In the genomic region with DNA sequence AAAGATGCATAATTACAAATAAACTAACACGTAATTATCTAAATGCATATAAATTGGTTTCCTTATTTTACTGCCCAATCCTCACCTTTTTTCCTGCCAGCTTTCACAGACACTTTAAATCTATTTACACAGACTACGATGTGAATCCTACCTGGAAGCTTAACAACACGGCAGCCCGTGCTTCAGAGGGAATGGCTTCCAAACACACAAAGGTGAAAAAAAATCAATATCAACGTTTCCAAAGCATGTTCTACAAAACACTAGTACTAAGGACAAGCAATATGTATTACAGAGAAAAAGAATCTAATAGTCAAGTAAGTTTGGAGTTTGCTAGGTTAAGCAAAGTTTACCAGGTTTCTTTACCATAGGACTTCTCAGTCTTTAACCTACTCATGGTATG, we compare ENCODE assay signal across 2 cellular contexts.
TF ChIP-seq lines count a peak whose summit lies in the region.

No MANE protein-coding gene starts in this region.

TF ChIP-seq in GM23338, 12 proteins besides CTCF, POLR2A, EP300 and RAD21 (continues in another document):
- TF ChIP-seq CREB1 (CRISPR knock-in tag; IDR thresholded peaks at IDR 0.05; ENCODE audit: low read depth) (no peak), EZH2 (IDR thresholded peaks at IDR 0.05; ENCODE audit: low read depth, unreplicated experiment) (no peak), POLR2AphosphoS5 (IDR thresholded peaks at IDR 0.05; ENCODE audit: low read depth) (no peak), NANOG (IDR thresholded peaks at IDR 0.05; ENCODE audit: borderline replicate concordance) (no peak), JUNB (IDR thresholded peaks at IDR 0.05; ENCODE audit: unreplicated experiment) (no peak), ZNF331 (CRISPR knock-in tag; IDR thresholded peaks at IDR 0.05; ENCODE audit: low read depth) (no peak), EZH2phosphoT487 (IDR thresholded peaks at IDR 0.05; ENCODE audit: unreplicated experiment) (no peak)
- TF ChIP-seq, protein P1, sequence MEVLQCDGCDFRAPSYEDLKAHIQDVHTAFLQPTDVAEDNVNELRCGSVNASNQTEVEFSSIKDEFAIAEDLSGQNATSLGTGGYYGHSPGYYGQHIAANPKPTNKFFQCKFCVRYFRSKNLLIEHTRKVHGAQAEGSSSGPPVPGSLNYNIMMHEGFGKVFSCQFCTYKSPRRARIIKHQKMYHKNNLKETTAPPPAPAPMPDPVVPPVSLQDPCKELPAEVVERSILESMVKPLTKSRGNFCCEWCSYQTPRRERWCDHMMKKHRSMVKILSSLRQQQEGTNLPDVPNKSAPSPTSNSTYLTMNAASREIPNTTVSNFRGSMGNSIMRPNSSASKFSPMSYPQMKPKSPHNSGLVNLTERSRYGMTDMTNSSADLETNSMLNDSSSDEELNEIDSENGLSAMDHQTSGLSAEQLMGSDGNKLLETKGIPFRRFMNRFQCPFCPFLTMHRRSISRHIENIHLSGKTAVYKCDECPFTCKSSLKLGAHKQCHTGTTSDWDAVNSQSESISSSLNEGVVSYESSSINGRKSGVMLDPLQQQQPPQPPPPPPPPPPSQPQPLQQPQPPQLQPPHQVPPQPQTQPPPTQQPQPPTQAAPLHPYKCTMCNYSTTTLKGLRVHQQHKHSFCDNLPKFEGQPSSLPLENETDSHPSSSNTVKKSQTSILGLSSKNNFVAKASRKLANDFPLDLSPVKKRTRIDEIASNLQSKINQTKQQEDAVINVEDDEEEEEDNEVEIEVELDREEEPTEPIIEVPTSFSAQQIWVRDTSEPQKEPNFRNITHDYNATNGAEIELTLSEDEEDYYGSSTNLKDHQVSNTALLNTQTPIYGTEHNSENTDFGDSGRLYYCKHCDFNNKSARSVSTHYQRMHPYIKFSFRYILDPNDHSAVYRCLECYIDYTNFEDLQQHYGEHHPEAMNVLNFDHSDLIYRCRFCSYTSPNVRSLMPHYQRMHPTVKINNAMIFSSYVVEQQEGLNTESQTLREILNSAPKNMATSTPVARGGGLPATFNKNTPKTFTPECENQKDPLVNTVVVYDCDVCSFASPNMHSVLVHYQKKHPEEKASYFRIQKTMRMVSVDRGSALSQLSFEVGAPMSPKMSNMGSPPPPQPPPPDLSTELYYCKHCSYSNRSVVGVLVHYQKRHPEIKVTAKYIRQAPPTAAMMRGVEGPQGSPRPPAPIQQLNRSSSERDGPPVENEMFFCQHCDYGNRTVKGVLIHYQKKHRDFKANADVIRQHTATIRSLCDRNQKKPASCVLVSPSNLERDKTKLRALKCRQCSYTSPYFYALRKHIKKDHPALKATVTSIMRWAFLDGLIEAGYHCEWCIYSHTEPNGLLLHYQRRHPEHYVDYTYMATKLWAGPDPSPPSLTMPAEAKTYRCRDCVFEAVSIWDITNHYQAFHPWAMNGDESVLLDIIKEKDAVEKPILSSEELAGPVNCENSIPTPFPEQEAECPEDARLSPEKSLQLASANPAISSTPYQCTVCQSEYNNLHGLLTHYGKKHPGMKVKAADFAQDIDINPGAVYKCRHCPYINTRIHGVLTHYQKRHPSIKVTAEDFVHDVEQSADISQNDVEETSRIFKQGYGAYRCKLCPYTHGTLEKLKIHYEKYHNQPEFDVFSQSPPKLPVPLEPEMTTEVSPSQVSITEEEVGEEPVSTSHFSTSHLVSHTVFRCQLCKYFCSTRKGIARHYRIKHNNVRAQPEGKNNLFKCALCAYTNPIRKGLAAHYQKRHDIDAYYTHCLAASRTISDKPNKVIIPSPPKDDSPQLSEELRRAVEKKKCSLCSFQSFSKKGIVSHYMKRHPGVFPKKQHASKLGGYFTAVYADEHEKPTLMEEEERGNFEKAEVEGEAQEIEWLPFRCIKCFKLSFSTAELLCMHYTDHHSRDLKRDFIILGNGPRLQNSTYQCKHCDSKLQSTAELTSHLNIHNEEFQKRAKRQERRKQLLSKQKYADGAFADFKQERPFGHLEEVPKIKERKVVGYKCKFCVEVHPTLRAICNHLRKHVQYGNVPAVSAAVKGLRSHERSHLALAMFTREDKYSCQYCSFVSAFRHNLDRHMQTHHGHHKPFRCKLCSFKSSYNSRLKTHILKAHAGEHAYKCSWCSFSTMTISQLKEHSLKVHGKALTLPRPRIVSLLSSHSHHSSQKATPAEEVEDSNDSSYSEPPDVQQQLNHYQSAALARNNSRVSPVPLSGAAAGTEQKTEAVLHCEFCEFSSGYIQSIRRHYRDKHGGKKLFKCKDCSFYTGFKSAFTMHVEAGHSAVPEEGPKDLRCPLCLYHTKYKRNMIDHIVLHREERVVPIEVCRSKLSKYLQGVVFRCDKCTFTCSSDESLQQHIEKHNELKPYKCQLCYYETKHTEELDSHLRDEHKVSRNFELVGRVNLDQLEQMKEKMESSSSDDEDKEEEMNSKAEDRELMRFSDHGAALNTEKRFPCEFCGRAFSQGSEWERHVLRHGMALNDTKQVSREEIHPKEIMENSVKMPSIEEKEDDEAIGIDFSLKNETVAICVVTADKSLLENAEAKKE (CRISPR knock-in tag; IDR thresholded peaks at IDR 0.05), result no peak
- TF ChIP-seq, protein P2, sequence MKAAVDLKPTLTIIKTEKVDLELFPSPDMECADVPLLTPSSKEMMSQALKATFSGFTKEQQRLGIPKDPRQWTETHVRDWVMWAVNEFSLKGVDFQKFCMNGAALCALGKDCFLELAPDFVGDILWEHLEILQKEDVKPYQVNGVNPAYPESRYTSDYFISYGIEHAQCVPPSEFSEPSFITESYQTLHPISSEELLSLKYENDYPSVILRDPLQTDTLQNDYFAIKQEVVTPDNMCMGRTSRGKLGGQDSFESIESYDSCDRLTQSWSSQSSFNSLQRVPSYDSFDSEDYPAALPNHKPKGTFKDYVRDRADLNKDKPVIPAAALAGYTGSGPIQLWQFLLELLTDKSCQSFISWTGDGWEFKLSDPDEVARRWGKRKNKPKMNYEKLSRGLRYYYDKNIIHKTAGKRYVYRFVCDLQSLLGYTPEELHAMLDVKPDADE (IDR thresholded peaks at IDR 0.05), result no peak
- TF ChIP-seq, protein P3, sequence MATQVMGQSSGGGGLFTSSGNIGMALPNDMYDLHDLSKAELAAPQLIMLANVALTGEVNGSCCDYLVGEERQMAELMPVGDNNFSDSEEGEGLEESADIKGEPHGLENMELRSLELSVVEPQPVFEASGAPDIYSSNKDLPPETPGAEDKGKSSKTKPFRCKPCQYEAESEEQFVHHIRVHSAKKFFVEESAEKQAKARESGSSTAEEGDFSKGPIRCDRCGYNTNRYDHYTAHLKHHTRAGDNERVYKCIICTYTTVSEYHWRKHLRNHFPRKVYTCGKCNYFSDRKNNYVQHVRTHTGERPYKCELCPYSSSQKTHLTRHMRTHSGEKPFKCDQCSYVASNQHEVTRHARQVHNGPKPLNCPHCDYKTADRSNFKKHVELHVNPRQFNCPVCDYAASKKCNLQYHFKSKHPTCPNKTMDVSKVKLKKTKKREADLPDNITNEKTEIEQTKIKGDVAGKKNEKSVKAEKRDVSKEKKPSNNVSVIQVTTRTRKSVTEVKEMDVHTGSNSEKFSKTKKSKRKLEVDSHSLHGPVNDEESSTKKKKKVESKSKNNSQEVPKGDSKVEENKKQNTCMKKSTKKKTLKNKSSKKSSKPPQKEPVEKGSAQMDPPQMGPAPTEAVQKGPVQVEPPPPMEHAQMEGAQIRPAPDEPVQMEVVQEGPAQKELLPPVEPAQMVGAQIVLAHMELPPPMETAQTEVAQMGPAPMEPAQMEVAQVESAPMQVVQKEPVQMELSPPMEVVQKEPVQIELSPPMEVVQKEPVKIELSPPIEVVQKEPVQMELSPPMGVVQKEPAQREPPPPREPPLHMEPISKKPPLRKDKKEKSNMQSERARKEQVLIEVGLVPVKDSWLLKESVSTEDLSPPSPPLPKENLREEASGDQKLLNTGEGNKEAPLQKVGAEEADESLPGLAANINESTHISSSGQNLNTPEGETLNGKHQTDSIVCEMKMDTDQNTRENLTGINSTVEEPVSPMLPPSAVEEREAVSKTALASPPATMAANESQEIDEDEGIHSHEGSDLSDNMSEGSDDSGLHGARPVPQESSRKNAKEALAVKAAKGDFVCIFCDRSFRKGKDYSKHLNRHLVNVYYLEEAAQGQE (IDR thresholded peaks at IDR 0.05; ENCODE audit: unreplicated experiment), result no peak

TF ChIP-seq in K562, 482 proteins besides CTCF, POLR2A, EP300 and RAD21:
- TF ChIP-seq, protein P4, sequence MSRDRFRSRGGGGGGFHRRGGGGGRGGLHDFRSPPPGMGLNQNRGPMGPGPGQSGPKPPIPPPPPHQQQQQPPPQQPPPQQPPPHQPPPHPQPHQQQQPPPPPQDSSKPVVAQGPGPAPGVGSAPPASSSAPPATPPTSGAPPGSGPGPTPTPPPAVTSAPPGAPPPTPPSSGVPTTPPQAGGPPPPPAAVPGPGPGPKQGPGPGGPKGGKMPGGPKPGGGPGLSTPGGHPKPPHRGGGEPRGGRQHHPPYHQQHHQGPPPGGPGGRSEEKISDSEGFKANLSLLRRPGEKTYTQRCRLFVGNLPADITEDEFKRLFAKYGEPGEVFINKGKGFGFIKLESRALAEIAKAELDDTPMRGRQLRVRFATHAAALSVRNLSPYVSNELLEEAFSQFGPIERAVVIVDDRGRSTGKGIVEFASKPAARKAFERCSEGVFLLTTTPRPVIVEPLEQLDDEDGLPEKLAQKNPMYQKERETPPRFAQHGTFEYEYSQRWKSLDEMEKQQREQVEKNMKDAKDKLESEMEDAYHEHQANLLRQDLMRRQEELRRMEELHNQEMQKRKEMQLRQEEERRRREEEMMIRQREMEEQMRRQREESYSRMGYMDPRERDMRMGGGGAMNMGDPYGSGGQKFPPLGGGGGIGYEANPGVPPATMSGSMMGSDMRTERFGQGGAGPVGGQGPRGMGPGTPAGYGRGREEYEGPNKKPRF (IDR thresholded peaks at IDR 0.05; ENCODE audit: low read depth, low read length), result no peak
